In genomic region chr18:10072659-10073309, GRCh38 we compare ENCODE assay signal across 20 cellular contexts.
DNase-seq lines count a peak whose midpoint lies in the region; ATAC-seq, FAIRE-seq and TF ChIP-seq lines count a peak whose summit lies in the region.
"Had no signal": no experiment of that assay in that cellular context is flagged by ENCODE, and none has a peak within 500 bp of the region (broad histone marks: within the 10 kb centered on the region; RNA-seq: fewer than 3 reads in every experiment).

No MANE protein-coding gene starts in this region.

- TF ChIP-seq POLR2A in body of pancreas (IDR thresholded peaks at IDR 0.05), result no peak
- TF ChIP-seq POLR2A in GM12891 (IDR thresholded peaks at IDR 0.05; ENCODE audit: low read depth, low read length), result no peak
- TF ChIP-seq POLR2A in H54 (IDR thresholded peaks at IDR 0.05; ENCODE audit: low read depth, low read length), result no peak

- H3K27ac ChIP-seq in body of pancreas (no peak overlapping the region), osteoblast (ENCODE audit: low read depth, low read length) (no peak overlapping the region)
- H3K27ac ChIP-seq: cardiac muscle cell, left lung, tibial nerve had no signal

- no peaks in the 10 kb centered on the region for H3K79me2 ChIP-seq in osteoblast (ENCODE audit: insufficient read depth, low read length)

- H3K27me3 ChIP-seq in body of pancreas (no peaks in the 10 kb centered on the region), osteoblast (ENCODE audit: insufficient read depth, low read length) (no peaks in the 10 kb centered on the region)
- H3K27me3 ChIP-seq: cardiac muscle cell, left lung, tibial nerve had no signal

- H3K9me3 ChIP-seq in body of pancreas (no peaks in the 10 kb centered on the region), osteoblast (ENCODE audit: low read depth, low read length) (no peaks in the 10 kb centered on the region)
- H3K9me3 ChIP-seq: left lung, tibial nerve had no signal

- DNase-seq in EL (peak; percentile 66), NOMO-1 (lab: John Stamatoyannopoulos, UW; ENCODE audit: unreplicated experiment in 2 of 2) (peak; percentile 52 to 92), body of pancreas (peak in 3 of 4 donors; percentile 16 to 56 (median 44)), osteoblast (ENCODE audit: insufficient read length, low spot score, missing footprints) (no peak), GM12891 (ENCODE audit: insufficient read length, low spot score) (no peak), SHP77 (lab: John Stamatoyannopoulos, UW) (no peak), H54 (ENCODE audit: insufficient read length, low spot score) (no peak)
- DNase-seq: activated effector memory CD4-positive, alpha-beta T cell treated with Interleukin-2 at 50 U/mL for 16 hours; CD4-positive, alpha-beta T cell; left lung; NCI-H1694; NCI-H524; retina; stimulated activated CD4-positive, alpha-beta T cell treated with anti-CD3 and anti-CD28 coated beads, Interleukin-1b, Interleukin-23, amount 100 ng/mL, for 48 hours; stimulated activated CD8-positive, alpha-beta memory T cell treated with anti-CD3 and anti-CD28 coated beads, Interleukin-4, amount 100 ng/mL, for 48 hours had no signal

- no peak overlapping the region for H2AFZ ChIP-seq in osteoblast (ENCODE audit: low read length)

- no peak for FAIRE-seq in GM12891 (lab: Jason Lieb, UNC)
- FAIRE-seq in H54 (lab: Jason Lieb, UNC), result no peak

- TF ChIP-seq CTCF in body of pancreas (IDR thresholded peaks at IDR 0.05) (no peak), osteoblast (IDR thresholded peaks at IDR 0.05; ENCODE audit: extremely low read depth, low read depth, low read length) (no peak)

- no peaks in the 10 kb centered on the region for H3K36me3 ChIP-seq in body of pancreas (replicated peaks in 1 of 2; ENCODE audit: insufficient read depth in 1 of 2, low read depth in 2 of 2)
- H3K36me3 ChIP-seq in osteoblast (ENCODE audit: insufficient read depth, low read length), result no peaks in the 10 kb centered on the region
- H3K36me3 ChIP-seq: cardiac muscle cell, left lung, tibial nerve had no signal

- ATAC-seq in body of pancreas (no peak), GM21526 (IDR thresholded peaks at IDR 0.05; ENCODE audit: low FRiP score, unreplicated experiment) (no peak)
- ATAC-seq: left lung; natural killer cell treated with Interleukin-12 subunit alpha and Interleukin-12 subunit beta and Interleukin-15 and Interleukin-18, amount 100 ng/mL, for 72 hours; Right ventricle myocardium inferior had no signal

- intact Hi-C loops in body of pancreas (cut with DNase I), result no loop called here

- 48 to 51% methylated on average over 6 of the region's 6 CpGs for WGBS in body of pancreas, 2 donors

- H3K4me2 ChIP-seq in osteoblast (ENCODE audit: insufficient read depth, low read length), result peak overlapping the region; percentile 4

- H3K4me3 ChIP-seq in body of pancreas, result no peak overlapping the region
- H3K4me3 ChIP-seq in osteoblast (ENCODE audit: insufficient read depth, low read length), result no peak overlapping the region
- H3K4me3 ChIP-seq: cardiac muscle cell, left lung, tibial nerve had no signal

- H4K20me1 ChIP-seq in osteoblast (ENCODE audit: insufficient read depth, low read length), result no peaks in the 10 kb centered on the region

- peaks cover 15% of the 10 kb centered on the region for H3K4me1 ChIP-seq in body of pancreas
- H3K4me1 ChIP-seq in osteoblast (ENCODE audit: insufficient read depth, low read length), result peaks cover 8% of the 10 kb centered on the region
- H3K4me1 ChIP-seq: left lung had no signal

TF ChIP-seq in GM12891, 5 proteins besides CTCF, POLR2A, EP300 and RAD21:
- TF ChIP-seq POU2F2 (IDR thresholded peaks at IDR 0.05; ENCODE audit: low read depth, low read length) (no peak), TAF1 (IDR thresholded peaks at IDR 0.05; ENCODE audit: low read depth, low read length) (no peak), PAX5 (IDR thresholded peaks at IDR 0.05; ENCODE audit: insufficient read depth, low read length, severe bottlenecking) (no peak), SPI1 (IDR thresholded peaks at IDR 0.05; ENCODE audit: low read depth, low read length) (no peak), POLR2AphosphoS5 (IDR thresholded peaks at IDR 0.05; ENCODE audit: low read depth, low read length) (no peak)

Comparison
In these comparisons a context has a peak if more than half of its experiments do, and no peak if none do; other contexts are left out.
1. DNase-seq: peak in EL (single experiment), NOMO-1 (2 of 2) and body of pancreas (3 of 4); none in osteoblast (single experiment), GM12891 (single experiment), SHP77 (0 of 2) and H54 (single experiment).